ENCODE assay signal across 1 cellular context in the genomic region with DNA sequence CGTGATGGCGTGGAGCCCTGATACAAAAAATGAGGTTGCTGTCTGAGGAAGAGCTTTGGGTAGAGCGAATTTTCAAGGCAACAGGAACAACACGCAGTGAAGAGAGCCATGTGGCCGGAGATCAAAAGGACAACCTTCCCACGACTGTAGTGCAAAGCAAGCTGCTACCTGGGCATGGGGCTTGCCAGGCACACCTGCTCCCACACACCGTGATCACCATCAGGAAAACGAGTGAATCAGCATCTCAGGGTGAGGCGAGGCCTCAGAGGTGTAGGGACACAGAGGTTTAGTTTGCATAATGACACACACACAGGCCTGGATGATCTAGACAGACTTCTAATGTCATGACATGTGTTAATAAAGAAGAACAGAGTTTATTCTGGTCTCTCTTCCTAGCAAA.
TF ChIP-seq lines count a peak whose summit lies in the region.

No MANE protein-coding gene starts in this region.

TF ChIP-seq in H1, 55 proteins besides CTCF, POLR2A, EP300 and RAD21 (continued from another document):
- TF ChIP-seq TAF7 (optimal IDR thresholded peaks at IDR 0.05; ENCODE audit: borderline replicate concordance, low read depth, low read length): no peak
- no peak for TF ChIP-seq JUND (IDR thresholded peaks at IDR 0.05; ENCODE audit: low read length)
- TF ChIP-seq EZH2 (IDR thresholded peaks at IDR 0.05; ENCODE audit: low read depth, low read length, severe bottlenecking): no peak
- no peak for TF ChIP-seq RNF2 (IDR thresholded peaks at IDR 0.05; ENCODE audit: borderline replicate concordance, low read depth, low read length, missing control alignments, poor library complexity, severe bottlenecking)
